ENCODE assay signal across 1 cellular context in the genomic region with DNA sequence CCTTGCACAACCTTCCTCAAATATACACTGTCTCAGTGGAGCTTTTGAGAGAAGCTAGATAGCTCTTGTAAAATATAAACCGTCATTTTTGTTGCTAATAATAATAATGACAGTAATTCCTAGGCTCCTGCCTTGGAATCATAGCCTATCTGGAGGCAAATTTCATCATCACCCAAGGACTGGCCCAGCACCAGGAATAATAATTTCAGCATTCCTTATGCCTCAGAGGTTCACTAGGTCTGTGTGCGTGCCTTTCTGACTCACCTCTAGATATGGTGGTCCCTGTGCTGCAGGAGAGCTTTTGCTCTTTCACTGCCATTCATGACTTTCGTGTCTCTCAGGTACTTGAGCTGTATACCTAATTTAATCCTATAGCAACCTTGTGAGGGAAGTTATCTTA.
TF ChIP-seq lines count a peak whose summit lies in the region.

No MANE protein-coding gene starts in this region.

TF ChIP-seq in SK-N-SH, 30 proteins besides CTCF, POLR2A, EP300 and RAD21 (continued from another document):
- TF ChIP-seq, protein P1, sequence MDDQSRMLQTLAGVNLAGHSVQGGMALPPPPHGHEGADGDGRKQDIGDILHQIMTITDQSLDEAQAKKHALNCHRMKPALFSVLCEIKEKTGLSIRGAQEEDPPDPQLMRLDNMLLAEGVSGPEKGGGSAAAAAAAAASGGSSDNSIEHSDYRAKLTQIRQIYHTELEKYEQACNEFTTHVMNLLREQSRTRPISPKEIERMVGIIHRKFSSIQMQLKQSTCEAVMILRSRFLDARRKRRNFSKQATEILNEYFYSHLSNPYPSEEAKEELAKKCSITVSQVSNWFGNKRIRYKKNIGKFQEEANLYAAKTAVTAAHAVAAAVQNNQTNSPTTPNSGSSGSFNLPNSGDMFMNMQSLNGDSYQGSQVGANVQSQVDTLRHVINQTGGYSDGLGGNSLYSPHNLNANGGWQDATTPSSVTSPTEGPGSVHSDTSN (IDR thresholded peaks at IDR 0.05) = no peak
- TF ChIP-seq MXI1 (IDR thresholded peaks at IDR 0.05; ENCODE audit: low read depth, low read length) (no peak), FOXM1 (IDR thresholded peaks at IDR 0.05; ENCODE audit: low read depth) (no peak), RFX5 (IDR thresholded peaks at IDR 0.05; ENCODE audit: low read length) (no peak)
